8 cellular contexts compared by ENCODE assay signal in genomic region chr18:32072321-32072720, GRCh38. TPM values are rescaled to one million over a fixed set of nuclear protein-coding genes. Genes with fewer than 3 reads are reported as not detected.
A peak's percentile ranks its signal among the peaks of the same experiment; 100 is the strongest.
DNase-seq lines count a peak whose midpoint lies in the region; ATAC-seq, FAIRE-seq and TF ChIP-seq lines count a peak whose summit lies in the region.

No MANE protein-coding gene starts in this region.

- intact Hi-C loops in GM12878 (cut with micrococcal nuclease; ENCODE audit: unreplicated experiment), result no loop called here

- H4K20me1 ChIP-seq in GM12878 (ENCODE audit: control insufficient read depth, insufficient read depth), result no peaks in the 10 kb centered on the region

- no peak for TF ChIP-seq EP300 in GM12878 (IDR thresholded peaks at IDR 0.05; ENCODE audit: borderline replicate concordance in 1 of 2, control insufficient read depth in 1 of 2, low read depth in 2 of 2, low read length in 2 of 2)

- POLR2A ChIA-PET in GM12878 (lab: Charles Lee), result no interaction called here

- H3K4me1 ChIP-seq in GM12878 (ENCODE audit: control insufficient read depth, insufficient read depth, low read length) (no peaks in the 10 kb centered on the region), BE2C (no peaks in the 10 kb centered on the region)

- H3K9ac ChIP-seq in GM12878 (ENCODE audit: control insufficient read depth, insufficient read depth, low read length), result no peak overlapping the region

- RAD21 ChIA-PET in GM12878 (lab: Charles Lee; ENCODE audit: unreplicated experiment), result interaction anchor here (0.8 to 1.2 kb wide), 4 partner anchors 14 to 129 kb away, joined by 3 read pairs; partner anchors contain the start of gene TRAPPC8

- no TSS peak for BruUV-seq in GM12878 (replicated peaks; lab: Mats Ljungman, UMichigan)

- SMC1A ChIA-PET in GM12878 (lab: Charles Lee; ENCODE audit: uncharacterized antibody, unreplicated experiment), result interaction anchor here (0.6 to 1.4 kb wide), 6 partner anchors 13 to 96 kb away, joined by 3 read pairs; no protein-coding TSS in a partner anchor

- no peaks in the 10 kb centered on the region for H3K27me3 ChIP-seq in GM12878 (replicated peaks in 1 of 2; ENCODE audit: control insufficient read depth in 2 of 2, insufficient read depth in 2 of 2, low read length in 1 of 2)
- no peaks in the 10 kb centered on the region for H3K27me3 ChIP-seq in BE2C

- TF ChIP-seq CTCF in GM12878 (IDR thresholded peaks at IDR 0.05 in 2 of 3, conservative IDR thresholded peaks at IDR 0.05 in 1 of 3; ENCODE audit: control insufficient read depth in 2 of 3, extremely low read depth in 1 of 3, insufficient read depth in 1 of 3, low read depth in 3 of 3, low read length in 3 of 3), result peak; percentile 38 to 51 (median 47); a peak in 4 of 6 replicates
- no peak for TF ChIP-seq CTCF in BE2C (IDR thresholded peaks at IDR 0.05; ENCODE audit: low read depth, low read length)

- H3K9me3 ChIP-seq in GM12878 (replicated peaks; ENCODE audit: control insufficient read depth, insufficient read depth, low read length) (no peaks in the 10 kb centered on the region), BE2C (no peaks in the 10 kb centered on the region)

- CTCF ChIA-PET in GM12878 (lab: Yijun Ruan, JAX), result interaction anchor here (0.7 to 1.7 kb wide), 7 partner anchors 12 to 331 kb away, joined by 3 to 15 read pairs (median 3); partner anchors contain the start of gene TRAPPC8

- in situ Hi-C loops in GM12878 (cut with MboI), result no loop called here

- TF ChIP-seq RAD21 in GM12878 (IDR thresholded peaks at IDR 0.05; ENCODE audit: insufficient read depth, low read depth, low read length), result peak; percentile 69

- DNase-seq in NCI-H2171 treated with DMSO at 0.1 percent for 48 hours (lab: John Stamatoyannopoulos, UW), result peak; percentile 19
- no peak for DNase-seq in NCI-H2171 (lab: John Stamatoyannopoulos, UW)
- no peak for DNase-seq in GM12878 (ENCODE audit: low read depth, low spot score)
- DNase-seq in myocyte (ENCODE audit: low read depth), result peak; percentile 20
- no peak for DNase-seq in BE2C
- DNase-seq in NCI-H1436 (lab: John Stamatoyannopoulos, UW), result no peak
- no peak for DNase-seq in NCI-H446 (lab: John Stamatoyannopoulos, UW)

- H3K4me3 ChIP-seq in GM12878 (no peak overlapping the region), BE2C (ENCODE audit: low read depth, low read length) (no peak overlapping the region)

- ATAC-seq in HG03175 (IDR thresholded peaks at IDR 0.05; ENCODE audit: unreplicated experiment) (peak; percentile 63), GM12878 (peak; percentile 73)

- no peak for TF ChIP-seq POLR2A in GM12878 (IDR thresholded peaks at IDR 0.05; ENCODE audit: low read depth, low read length)

- no peak overlapping the region for H3K4me2 ChIP-seq in GM12878 (ENCODE audit: control insufficient read depth, insufficient read depth)

- WGBS in GM12878 (ENCODE audit: insufficient coverage, insufficient replicate concordance, low lambda C conversion rate, missing lambda C conversion rate), result 38% methylated on average over 4 of the region's 4 CpGs

- FAIRE-seq in GM12878 (lab: Jason Lieb, UNC), result peak; percentile 89

- H2AFZ ChIP-seq in GM12878 (ENCODE audit: control insufficient read depth, low read depth, low read length), result no peak overlapping the region

- H3K36me3 ChIP-seq in GM12878 (ENCODE audit: control insufficient read depth in 2 of 2, insufficient read depth in 2 of 2, low read length in 1 of 2), result no peaks in the 10 kb centered on the region
- H3K36me3 ChIP-seq in BE2C, result no peaks in the 10 kb centered on the region

- no peak overlapping the region for H3K27ac ChIP-seq in GM12878 (ENCODE audit: control insufficient read depth, insufficient read depth)

- H3K79me2 ChIP-seq in GM12878 (ENCODE audit: control insufficient read depth, insufficient read depth, low read length), result no peaks in the 10 kb centered on the region

TF ChIP-seq in GM12878, 131 proteins besides CTCF, POLR2A, EP300 and RAD21:
- no peak for TF ChIP-seq CREB1 (IDR thresholded peaks at IDR 0.05; ENCODE audit: low read depth)
- TF ChIP-seq ZNF687 (IDR thresholded peaks at IDR 0.05), result no peak
- no peak for TF ChIP-seq TCF12 (IDR thresholded peaks at IDR 0.05; ENCODE audit: low read depth, low read length)
- peak; percentile 54; the same call in 1 of the 2 replicates for TF ChIP-seq SMC3 (IDR thresholded peaks at IDR 0.05; ENCODE audit: borderline replicate concordance, low read length)
- no peak for TF ChIP-seq TAF1 (IDR thresholded peaks at IDR 0.05; ENCODE audit: borderline replicate concordance, low read depth, low read length)
- peak; percentile 11; the same call in 1 of the 2 replicates for TF ChIP-seq RUNX3 (IDR thresholded peaks at IDR 0.05; ENCODE audit: low read length)

RNA-seq across cellular contexts. Expression of gene RNF138, which starts 19.4 kb away (rescaled TPM):
- total RNA-seq in GM12878 (2013; cell fraction: nucleolus; rRNA removed), result 19.7 and 21.5 TPM in 2 replicates
- total RNA-seq in GM12878 (2014; rRNA removed) (53.0 and 56.9 TPM in 2 replicates), GM12878 (2014; rRNA removed; fragmentation: Illumina TruSeq; extraction: Trizol) (44.6 and 45.8 TPM in 2 replicates), GM12878 (2021) (52.7 and 55.2 TPM in 2 replicates), myocyte (10.2 and 30.7 TPM in 2 replicates)
- 8.9 TPM for polyA plus RNA-seq in GM12878 (2011; ENCODE audit: low read depth)
- polyA plus RNA-seq in GM12878 (2011; rRNA removed) (31.7 and 34.4 TPM in 2 replicates), GM12878 (2014; fragmentation: Illumina TruSeq; extraction: Trizol) (34.4 and 46.7 TPM in 2 replicates), GM12878 (2014; fragmentation: Nextera tagmentation; extraction: Ambion mirVana) (10 to 100 TPM; 24.2 to 27.8 TPM), GM12878 (2014; rRNA removed) (33.2 and 40.1 TPM in 2 replicates), GM12878 (2016; fragmentation: Nextera tagmentation; extraction: Ambion mirVana) (10 to 100 TPM; 65.9 to 75.2 TPM)
- 23.8 and 32.5 TPM in 2 replicates for polyA plus RNA-seq in GM12878 (2011; cell fraction: cytosol; rRNA removed)
- polyA plus RNA-seq in GM12878 (2011; cell fraction: nucleus; rRNA removed), result 17.0 and 24.8 TPM in 2 replicates
- polyA plus RNA-seq in GM12878 (2012), result 20.8 and 29.5 TPM in 2 replicates
- 39.6 and 43.2 TPM in 2 replicates for polyA minus RNA-seq in GM12878 (2011; rRNA and poly(A)+ RNA removed)
- polyA minus RNA-seq in GM12878 (2011; cell fraction: cytosol; rRNA and poly(A)+ RNA removed), result 38.9 and 53.2 TPM in 2 replicates
- 16.2 and 32.3 TPM in 2 replicates for polyA minus RNA-seq in GM12878 (2011; cell fraction: nucleus; rRNA and poly(A)+ RNA removed)
- polyA plus RNA-seq in myocyte (2012), result 5.3 TPM
- 22.3 TPM for polyA plus RNA-seq in BE2C (2012; ENCODE audit: insufficient read depth, insufficient read length, low read depth)

RNA-seq across cellular contexts. Expression of gene RNF125, which starts 53.7 kb away (rescaled TPM):
- 1.6 and 1.9 TPM in 2 replicates for total RNA-seq in GM12878 (2013; cell fraction: nucleolus; rRNA removed)
- 2.7 and 3.5 TPM in 2 replicates for total RNA-seq in GM12878 (2014; rRNA removed)
- 3.6 and 3.7 TPM in 2 replicates for total RNA-seq in GM12878 (2014; rRNA removed; fragmentation: Illumina TruSeq; extraction: Trizol)
- 3.9 and 4.1 TPM in 2 replicates for total RNA-seq in GM12878 (2021)
- 0.64 TPM for polyA plus RNA-seq in GM12878 (2011; ENCODE audit: low read depth)
- 0.87 and 1.3 TPM in 2 replicates for polyA plus RNA-seq in GM12878 (2011; rRNA removed)
- polyA plus RNA-seq in GM12878 (2011; cell fraction: cytosol; rRNA removed), result 0.45 and 0.54 TPM in 2 replicates
- polyA plus RNA-seq in GM12878 (2011; cell fraction: nucleus; rRNA removed), result 0.25 and 0.30 TPM in 2 replicates
- polyA plus RNA-seq in GM12878 (2012), result 0.89 and 0.98 TPM in 2 replicates
- 3.3 and 6.6 TPM in 2 replicates for polyA plus RNA-seq in GM12878 (2014; fragmentation: Illumina TruSeq; extraction: Trizol)
- 1 to 10 TPM in 1 of 2 experiments, under 1 TPM in 1; 0.79 to 1.3 TPM for polyA plus RNA-seq in GM12878 (2014; fragmentation: Nextera tagmentation; extraction: Ambion mirVana)
- 2.3 and 2.8 TPM in 2 replicates for polyA plus RNA-seq in GM12878 (2014; rRNA removed)
- 1 to 10 TPM; 3.1 to 3.4 TPM for polyA plus RNA-seq in GM12878 (2016; fragmentation: Nextera tagmentation; extraction: Ambion mirVana)
- polyA minus RNA-seq in GM12878 (2011; rRNA and poly(A)+ RNA removed), result 0.57 and 0.95 TPM in 2 replicates
- polyA minus RNA-seq in GM12878 (2011; cell fraction: cytosol; rRNA and poly(A)+ RNA removed), result 0.13 and 0.21 TPM in 2 replicates
- 0.12 and 0.19 TPM in 2 replicates for polyA minus RNA-seq in GM12878 (2011; cell fraction: nucleus; rRNA and poly(A)+ RNA removed)
- total RNA-seq in myocyte, result 1.7 and 2.9 TPM in 2 replicates
- 0.59 TPM for polyA plus RNA-seq in myocyte (2012)
- 0.08 TPM for polyA plus RNA-seq in BE2C (2012; ENCODE audit: insufficient read depth, insufficient read length, low read depth)

Comparison
In these comparisons a context has a peak if more than half of its experiments do, and no peak if none do; other contexts are left out.
1. DNase-seq: peak in NCI-H2171 treated with DMSO at 0.1 percent for 48 hours (single experiment) and myocyte (single experiment); none in NCI-H2171 (single experiment), GM12878 (single experiment), BE2C (single experiment), NCI-H1436 (single experiment) and NCI-H446 (0 of 2).